Comparison of ENCODE assay signal across 8 cellular contexts in the genomic region with DNA sequence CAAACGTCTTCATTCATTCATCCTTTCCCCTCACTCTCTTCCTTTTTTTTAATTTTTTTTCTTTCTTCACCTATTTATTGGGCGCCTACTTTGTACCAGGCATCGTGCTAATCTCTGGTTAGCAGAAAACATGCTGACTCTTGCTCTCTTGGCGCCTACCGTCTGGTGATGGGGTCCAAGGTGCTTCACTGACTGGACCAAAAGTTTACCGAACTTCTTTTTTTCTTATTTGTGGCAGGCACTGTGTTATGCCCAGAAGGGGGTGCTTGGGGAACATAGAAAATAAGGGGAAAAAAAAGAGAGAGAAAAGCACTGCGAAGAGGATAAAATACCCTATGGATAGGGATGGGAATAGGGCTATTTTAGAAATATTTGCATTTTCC. TPM values are rescaled to one million over a fixed set of nuclear protein-coding genes. Genes with fewer than 3 reads are reported as not detected.
DNase-seq lines count a peak whose midpoint lies in the region; ATAC-seq and TF ChIP-seq lines count a peak whose summit lies in the region.

No MANE protein-coding gene starts in this region.

- H3K9ac ChIP-seq in KMS-11: peak overlapping the region; percentile 76; the same call in 1 of the 2 replicates

- no peak for ATAC-seq in naive B cell (ENCODE audit: low read depth in 2 of 2)

- H3K9me3 Mint-ChIP-seq in activated naive CD4-positive, alpha-beta T cell treated with anti-CD3 and anti-CD28 coated beads for 36 hours: no peaks in the 10 kb centered on the region
- H3K9me3 Mint-ChIP-seq in naive B cell: peaks cover 0 to 1% (median 0%) of the 10 kb centered on the region in 7 donors

- H3K79me2 ChIP-seq in KMS-11 (ENCODE audit: insufficient read depth, low read depth): peaks cover 26% of the 10 kb centered on the region

- DNase-seq in activated naive CD4-positive, alpha-beta T cell treated with anti-CD3 and anti-CD28 coated beads for 36 hours: no peak
- DNase-seq in activated naive CD4-positive, alpha-beta T cell treated with anti-CD3 and anti-CD28 coated beads, Interleukin-2, amount 50 U/mL, for 16 hours: no peak
- DNase-seq in naive B cell (no peak), mucosa of gallbladder (ENCODE audit: low spot score) (no peak), NCI-H510A (lab: John Stamatoyannopoulos, UW) (no peak), amygdala (lab: John Stamatoyannopoulos, UW) (no peak)

- H3K4me3 ChIP-seq in KMS-11 (IDR thresholded peaks at IDR 0.05; ENCODE audit: insufficient read depth, low read depth, low read length): no peak overlapping the region

- peak overlapping the region; percentile 86 for H3K27ac Mint-ChIP-seq in activated naive CD4-positive, alpha-beta T cell treated with anti-CD3 and anti-CD28 coated beads for 36 hours
- H3K27ac Mint-ChIP-seq in naive B cell: peak overlapping the region; percentile 92 to 99 (median 97)

- TF ChIP-seq CTCF in KMS-11 (conservative IDR thresholded peaks at IDR 0.05; ENCODE audit: low read depth, low read length): no peak

- H4K20me1 ChIP-seq in KMS-11 (ENCODE audit: insufficient read depth): no peaks in the 10 kb centered on the region

- CTCF ChIA-PET in activated naive CD4-positive, alpha-beta T cell treated with anti-CD3 and anti-CD28 coated beads for 36 hours (lab: Charles Lee): no interaction called here

- peak overlapping the region; percentile 60 for H2AFZ ChIP-seq in KMS-11 (ENCODE audit: low read depth)

- peak overlapping the region; percentile 21 for H3K27ac ChIP-seq in KMS-11
- peak overlapping the region; percentile 52 for H3K27ac ChIP-seq in cingulate gyrus (ENCODE audit: low read depth, low read length)

- peak overlapping the region; percentile 95 for H3K4me3 Mint-ChIP-seq in activated naive CD4-positive, alpha-beta T cell treated with anti-CD3 and anti-CD28 coated beads for 36 hours
- H3K4me3 Mint-ChIP-seq in naive B cell: peak overlapping the region; percentile 85 to 97 (median 96)

- peak overlapping the region; percentile 27 for H3K4me2 ChIP-seq in KMS-11

- H3K27me3 ChIP-seq in KMS-11 (ENCODE audit: insufficient read depth, low read depth): no peaks in the 10 kb centered on the region

- no peaks in the 10 kb centered on the region for H3K27me3 Mint-ChIP-seq in activated naive CD4-positive, alpha-beta T cell treated with anti-CD3 and anti-CD28 coated beads for 36 hours (ENCODE audit: low read depth)
- peaks cover 0 to 5% (median 4%) of the 10 kb centered on the region in 3 donors for H3K27me3 Mint-ChIP-seq in naive B cell

- peaks cover 24% of the 10 kb centered on the region for H3K4me1 ChIP-seq in KMS-11 (ENCODE audit: low read depth, poor library complexity, severe bottlenecking)

- H3K36me3 ChIP-seq in KMS-11 (ENCODE audit: insufficient read depth): no peaks in the 10 kb centered on the region

- H3K36me3 Mint-ChIP-seq in activated naive CD4-positive, alpha-beta T cell treated with anti-CD3 and anti-CD28 coated beads for 36 hours (ENCODE audit: low read depth): peaks cover 2% of the 10 kb centered on the region
- H3K36me3 Mint-ChIP-seq in naive B cell: no peaks in the 10 kb centered on the region

- intact Hi-C loops in activated naive CD4-positive, alpha-beta T cell treated with anti-CD3 and anti-CD28 coated beads for 36 hours (cut with micrococcal nuclease): loop anchor here (1.0 to 10.0 kb wide), 7 partner anchors 81 to 1362 kb away; a partner anchor contains a TSS

- peaks cover 39% of the 10 kb centered on the region for H3K4me1 Mint-ChIP-seq in activated naive CD4-positive, alpha-beta T cell treated with anti-CD3 and anti-CD28 coated beads for 36 hours (ENCODE audit: low read depth)
- peaks cover 20 to 41% (median 32%) of the 10 kb centered on the region in 3 donors for H3K4me1 Mint-ChIP-seq in naive B cell

RNA-seq across cellular contexts. Expression of a gene that starts 0.5 kb away (rescaled TPM):
- 10 to 100 TPM; 60.5 to 67.1 TPM for total RNA-seq in activated naive CD4-positive, alpha-beta T cell treated with anti-CD3 and anti-CD28 coated beads for 36 hours
- 100 to 1,000 TPM; 137 to 206 (median 152) TPM for polyA plus RNA-seq in naive B cell (ENCODE audit: low read depth in 6 of 6)
- 45.1 TPM for total RNA-seq in mucosa of gallbladder
